8 cellular contexts compared by ENCODE assay signal in genomic region chr1:234771642-234772344, GRCh38.
DNase-seq lines count a peak whose midpoint lies in the region; FAIRE-seq and TF ChIP-seq lines count a peak whose summit lies in the region.

No MANE protein-coding gene starts in this region.

- no peak for DNase-seq in activated naive CD4-positive, alpha-beta T cell treated with anti-CD3 and anti-CD28 coated beads for 36 hours
- no peak for DNase-seq in activated naive CD4-positive, alpha-beta T cell treated with anti-CD3 and anti-CD28 coated beads, Interleukin-2, amount 50 U/mL, for 16 hours
- DNase-seq in OCI-M1 (lab: John Stamatoyannopoulos, UW): peak; percentile 81
- DNase-seq in endothelial cell of umbilical vein (ENCODE audit: low read depth, low spot score): no peak
- no peak for DNase-seq in RCC 7860 (ENCODE audit: low spot score)
- DNase-seq in HuH-7.5 (ENCODE audit: low spot score): no peak
- no peak for DNase-seq in nucleus accumbens (lab: John Stamatoyannopoulos, UW)

- dilution Hi-C loops in endothelial cell of umbilical vein (cut with MboI; ENCODE audit: extremely low pct_ligation_motif_present, low sequenced_read_pairs): no loop called here

- H3K4me1 ChIP-seq in endothelial cell of umbilical vein (ENCODE audit: control insufficient read depth, extremely low read depth, insufficient read depth, low read length) (peaks cover 12% of the 10 kb centered on the region), stomach smooth muscle (ENCODE audit: control insufficient read depth, insufficient read depth, low read length) (peaks cover 17% of the 10 kb centered on the region)

- H3K4me1 Mint-ChIP-seq in activated naive CD4-positive, alpha-beta T cell treated with anti-CD3 and anti-CD28 coated beads for 36 hours (ENCODE audit: low read depth): peaks cover 64% of the 10 kb centered on the region

- H3K9ac ChIP-seq in endothelial cell of umbilical vein (replicated peaks; ENCODE audit: extremely low read depth, insufficient read depth, low read length) (peak overlapping the region; percentile 52), stomach smooth muscle (ENCODE audit: low read length in 2 of 2) (peak overlapping the region in 1 of 2 donors; percentile 43)

- H3K4me3 ChIP-seq in endothelial cell of umbilical vein (replicated peaks in 1 of 3; ENCODE audit: insufficient read depth in 1 of 3, low read depth in 1 of 3, low read length in 3 of 3): no peak overlapping the region
- H3K4me3 ChIP-seq in stomach smooth muscle (ENCODE audit: low read length in 2 of 2): peak overlapping the region in 1 of 2 donors; percentile 40

- H3K36me3 Mint-ChIP-seq in activated naive CD4-positive, alpha-beta T cell treated with anti-CD3 and anti-CD28 coated beads for 36 hours (ENCODE audit: low read depth): peaks cover 3% of the 10 kb centered on the region

- H3K27ac Mint-ChIP-seq in activated naive CD4-positive, alpha-beta T cell treated with anti-CD3 and anti-CD28 coated beads for 36 hours: peak overlapping the region; percentile 92

- POLR2A ChIA-PET in endothelial cell of umbilical vein (lab: Charles Lee): interaction anchor here (0.7 kb wide), 1 partner anchor 149 kb away, joined by 3 read pairs; no protein-coding TSS in a partner anchor

- H3K27me3 ChIP-seq in endothelial cell of umbilical vein (ENCODE audit: control insufficient read depth in 2 of 2, insufficient read depth in 2 of 2, low read length in 2 of 2): peaks cover 0 to 2% of the 10 kb centered on the region in 2 experiments
- peaks cover 0 to under 1% of the 10 kb centered on the region in 2 donors for H3K27me3 ChIP-seq in stomach smooth muscle (ENCODE audit: control insufficient read depth in 1 of 2, insufficient read depth in 2 of 2, low read length in 2 of 2)

- peak overlapping the region; percentile 8 for H2AFZ ChIP-seq in endothelial cell of umbilical vein (ENCODE audit: low read depth, low read length)

- no peaks in the 10 kb centered on the region for H3K9me1 ChIP-seq in endothelial cell of umbilical vein (replicated peaks; ENCODE audit: control insufficient read depth, extremely low read depth, insufficient read depth, low read length)

- intact Hi-C loops in activated naive CD4-positive, alpha-beta T cell treated with anti-CD3 and anti-CD28 coated beads for 36 hours (cut with micrococcal nuclease): loop anchor here (2.0 to 5.0 kb wide), 8 partner anchors 41 to 364 kb away; partner anchors contain the start of gene IRF2BP2
- intact Hi-C loops in endothelial cell of umbilical vein (cut with micrococcal nuclease): loop anchor here (1.0 to 5.0 kb wide), 13 partner anchors 27 to 312 kb away; no protein-coding TSS in a partner anchor

- no peak for TF ChIP-seq POLR2A in endothelial cell of umbilical vein (IDR thresholded peaks at IDR 0.05; ENCODE audit: low read depth, low read length)

- CTCF ChIA-PET in activated naive CD4-positive, alpha-beta T cell treated with anti-CD3 and anti-CD28 coated beads for 36 hours (lab: Charles Lee): interaction anchor here (0.7 to 1.0 kb wide), 2 partner anchors 16 to 319 kb away, joined by 3 to 4 read pairs; no protein-coding TSS in a partner anchor
- CTCF ChIA-PET in endothelial cell of umbilical vein (lab: Charles Lee): interaction anchor here (0.9 to 2.3 kb wide), 7 partner anchors 9 to 312 kb away, joined by 3 to 8 read pairs (median 5); no protein-coding TSS in a partner anchor

- no peaks in the 10 kb centered on the region for H3K79me2 ChIP-seq in endothelial cell of umbilical vein (ENCODE audit: control insufficient read depth, insufficient read depth, low read length)

- no peak overlapping the region for H3K4me2 ChIP-seq in endothelial cell of umbilical vein (ENCODE audit: insufficient read depth, low read length)

- H3K9me3 ChIP-seq in endothelial cell of umbilical vein (replicated peaks; ENCODE audit: control insufficient read depth, insufficient read depth, low read length) (no peaks in the 10 kb centered on the region), stomach smooth muscle (ENCODE audit: control insufficient read depth in 2 of 2, low read length in 2 of 2) (no peaks in the 10 kb centered on the region)

- peak overlapping the region; percentile 61 for H3K4me3 Mint-ChIP-seq in activated naive CD4-positive, alpha-beta T cell treated with anti-CD3 and anti-CD28 coated beads for 36 hours

- FAIRE-seq in endothelial cell of umbilical vein (lab: Jason Lieb, UNC): peak; percentile 37
- no peak for FAIRE-seq in RCC 7860 (lab: Jason Lieb, UNC)

- peak overlapping the region; percentile 89 for H3K27ac ChIP-seq in endothelial cell of umbilical vein (ENCODE audit: insufficient read depth, low read depth, low read length)
- H3K27ac ChIP-seq in stomach smooth muscle (ENCODE audit: low read length): peak overlapping the region; percentile 60

- no peak for TF ChIP-seq CTCF in endothelial cell of umbilical vein (IDR thresholded peaks at IDR 0.05; ENCODE audit: extremely low read depth in 1 of 2, insufficient read depth in 1 of 2, low read depth in 1 of 2, low read length in 2 of 2)

- H4K20me1 ChIP-seq in endothelial cell of umbilical vein (replicated peaks; ENCODE audit: control insufficient read depth, extremely low read depth, insufficient read depth, low read length): no peaks in the 10 kb centered on the region

- no peaks in the 10 kb centered on the region for H3K36me3 ChIP-seq in endothelial cell of umbilical vein (ENCODE audit: control insufficient read depth in 2 of 2, extremely low read depth in 1 of 2, insufficient read depth in 2 of 2, low read length in 2 of 2)
- no peaks in the 10 kb centered on the region for H3K36me3 ChIP-seq in stomach smooth muscle (ENCODE audit: control insufficient read depth in 2 of 2, insufficient read depth in 2 of 2, low read length in 2 of 2)

- H3K9me3 Mint-ChIP-seq in activated naive CD4-positive, alpha-beta T cell treated with anti-CD3 and anti-CD28 coated beads for 36 hours: peaks cover 6% of the 10 kb centered on the region

- H3K27me3 Mint-ChIP-seq in activated naive CD4-positive, alpha-beta T cell treated with anti-CD3 and anti-CD28 coated beads for 36 hours (ENCODE audit: low read depth): no peaks in the 10 kb centered on the region

- no TSS peak for BruUV-seq in endothelial cell of umbilical vein (replicated peaks; lab: Mats Ljungman, UMichigan)

TF ChIP-seq in endothelial cell of umbilical vein, 7 proteins besides CTCF, POLR2A, EP300 and RAD21:
- TF ChIP-seq EZH2 (IDR thresholded peaks at IDR 0.05; ENCODE audit: borderline replicate concordance, low read depth, low read length, severe bottlenecking): no peak
- no peak for TF ChIP-seq FOS (IDR thresholded peaks at IDR 0.05; ENCODE audit: borderline replicate concordance, insufficient read depth, low read length)
- TF ChIP-seq MYC (IDR thresholded peaks at IDR 0.05; ENCODE audit: low read depth, low read length): no peak
- TF ChIP-seq MAX (IDR thresholded peaks at IDR 0.05; ENCODE audit: insufficient read depth, insufficient read length): no peak
- no peak for TF ChIP-seq POLR2AphosphoS5 (IDR thresholded peaks at IDR 0.05; ENCODE audit: insufficient read depth, low read depth, low read length)
- no peak for TF ChIP-seq JUN (IDR thresholded peaks at IDR 0.05; ENCODE audit: borderline replicate concordance, insufficient read depth, insufficient read length, low read depth)
- TF ChIP-seq GATA2 (IDR thresholded peaks at IDR 0.05; ENCODE audit: insufficient read depth, insufficient read length, low read depth, low read length): no peak
